Comparison of ENCODE assay signal across 13 cellular contexts in the genomic region with DNA sequence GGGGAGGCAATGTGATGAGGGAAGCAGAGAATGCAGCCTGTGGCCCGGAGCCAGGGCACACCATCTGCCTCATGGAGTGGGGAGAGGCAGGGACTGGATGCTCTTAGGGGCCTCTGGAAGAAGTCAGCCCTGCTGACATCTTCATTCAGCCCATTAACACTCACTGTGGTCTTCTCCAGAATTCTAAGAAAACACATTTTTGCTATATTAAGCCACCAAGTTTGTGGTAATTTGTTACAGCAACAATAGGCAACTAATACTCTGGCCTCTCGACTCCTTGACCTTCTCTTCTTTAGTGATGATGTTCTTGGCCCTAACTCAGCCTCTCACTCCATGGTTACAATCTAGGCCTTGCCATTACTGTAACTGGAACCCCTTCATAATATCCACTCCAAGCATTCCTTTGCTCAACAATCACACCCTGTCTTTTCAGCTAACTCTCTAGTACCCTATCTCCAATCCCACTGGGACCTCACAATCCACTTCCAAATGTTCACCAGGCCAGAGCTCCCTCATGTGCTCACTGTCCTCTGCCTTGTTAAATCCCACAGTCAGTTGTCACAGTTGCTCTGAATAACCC.
DNase-seq lines count a peak whose midpoint lies in the region; TF ChIP-seq lines count a peak whose summit lies in the region.
"Had no signal": no experiment of that assay in that cellular context is flagged by ENCODE, and none has a peak within 500 bp of the region (broad histone marks: within the 10 kb centered on the region; RNA-seq: fewer than 3 reads in every experiment).

No MANE protein-coding gene starts in this region.

- POLR2A ChIA-PET in BJ (lab: Charles Lee): no interaction called here

- no peak overlapping the region for H3K14ac ChIP-seq in neuronal stem cell (ENCODE audit: low read length)

- no peaks in the 10 kb centered on the region for H3K4me1 ChIP-seq in mesendoderm (ENCODE audit: control insufficient read depth, low read depth, low read length)
- peaks cover 0 to 2% of the 10 kb centered on the region in 2 donors for H3K4me1 ChIP-seq in neuronal stem cell (ENCODE audit: control insufficient read depth in 2 of 2, insufficient read depth in 1 of 2, low read depth in 1 of 2, low read length in 2 of 2)

- H2AFZ ChIP-seq in neuronal stem cell (ENCODE audit: low read length): no peak overlapping the region

- no peaks in the 10 kb centered on the region for H3K27me3 ChIP-seq in BJ (ENCODE audit: control insufficient read depth, insufficient read depth, low read length)
- no peaks in the 10 kb centered on the region for H3K27me3 ChIP-seq in mesendoderm (ENCODE audit: insufficient read depth, low read length, poor library complexity)
- no peaks in the 10 kb centered on the region for H3K27me3 ChIP-seq in neuronal stem cell (ENCODE audit: control insufficient read depth in 3 of 3, insufficient read depth in 3 of 3, low read depth in 1 of 3, low read length in 3 of 3)
- H3K27me3 ChIP-seq: vagina had no signal

- CTCF ChIA-PET in BJ (lab: Yijun Ruan, JAX): interaction anchor here (0.7 to 1.2 kb wide), 3 partner anchors 13 to 324 kb away, joined by 3 to 4 read pairs (median 3); no protein-coding TSS in a partner anchor

- no peaks in the 10 kb centered on the region for H3K79me2 ChIP-seq in mesendoderm (ENCODE audit: control insufficient read depth, insufficient read depth, low read length)

- H2BK5ac ChIP-seq in mesendoderm (ENCODE audit: low read length) (no peak overlapping the region), neuronal stem cell (ENCODE audit: low read length) (no peak overlapping the region)

- H4K8ac ChIP-seq in mesendoderm (ENCODE audit: low read depth, low read length) (no peak overlapping the region), neuronal stem cell (ENCODE audit: low read depth, low read length) (no peak overlapping the region)

- H3K4ac ChIP-seq in mesendoderm (ENCODE audit: low read depth, low read length): no peak overlapping the region
- H3K4ac ChIP-seq in neuronal stem cell (ENCODE audit: low read length): no peak overlapping the region

- H3K9me3 ChIP-seq in neuronal stem cell (replicated peaks in 1 of 2; ENCODE audit: control insufficient read depth in 2 of 2, insufficient read depth in 1 of 2, low read depth in 1 of 2, low read length in 2 of 2): no peaks in the 10 kb centered on the region
- H3K9me3 ChIP-seq: vagina had no signal

- TF ChIP-seq CTCF in BJ (IDR thresholded peaks at IDR 0.05; ENCODE audit: insufficient read depth, low read depth, low read length): 0 out of 2 replicates have a peak, but pooled peaks have one; percentile 18
- TF ChIP-seq CTCF in choroid plexus epithelial cell (conservative IDR thresholded peaks at IDR 0.05; ENCODE audit: low read depth, low read length): no peak

- H3K79me1 ChIP-seq in mesendoderm (ENCODE audit: low read length): no peaks in the 10 kb centered on the region
- H3K79me1 ChIP-seq in neuronal stem cell (ENCODE audit: low read depth, low read length): no peaks in the 10 kb centered on the region

- H2BK15ac ChIP-seq in mesendoderm (replicated peaks; ENCODE audit: low read depth): no peak overlapping the region
- no peak overlapping the region for H2BK15ac ChIP-seq in neuronal stem cell (ENCODE audit: low read length)

- no peak overlapping the region for H2BK120ac ChIP-seq in mesendoderm (ENCODE audit: low read depth, low read length)
- H2BK120ac ChIP-seq in neuronal stem cell (ENCODE audit: low read depth, low read length): no peak overlapping the region

- H3K18ac ChIP-seq in mesendoderm (ENCODE audit: low read length): no peak overlapping the region
- no peak overlapping the region for H3K18ac ChIP-seq in neuronal stem cell (ENCODE audit: low read length)

- H3K4me2 ChIP-seq in mesendoderm (ENCODE audit: low read length) (no peak overlapping the region), neuronal stem cell (ENCODE audit: insufficient read depth, low read length, poor library complexity, severe bottlenecking) (no peak overlapping the region)

- DNase-seq in BJ (ENCODE audit: low read depth): peak; percentile 95
- peak; percentile 23 for DNase-seq in NCI-H1694 (lab: John Stamatoyannopoulos, UW)
- peak; percentile 95 for DNase-seq in choroid plexus epithelial cell (ENCODE audit: low read depth)
- DNase-seq in mesendoderm: peak; percentile 42
- DNase-seq in NCI-H1417 treated with DMSO at 0.1 percent for 48 hours (lab: John Stamatoyannopoulos, UW): no peak
- no peak for DNase-seq in activated T-cell treated with anti-CD3 and anti-CD28 coated beads, Interleukin-2, amount 50 U/mL, for 48 hours
- no peak for DNase-seq in NK-92 treated with Interleukin-12 subunit alpha and Interleukin-12 subunit beta, amount 100 ng/mL, for 24 hours (lab: John Stamatoyannopoulos, UW)
- DNase-seq in neuronal stem cell (ENCODE audit: low spot score): no peak
- DNase-seq: activated naive CD8-positive, alpha-beta T cell treated with anti-CD3 and anti-CD28 coated beads for 36 hours; NCI-H2029 treated with DMSO at 0.1 percent for 48 hours; OCI-M1 had no signal

- H3K36me3 ChIP-seq in BJ (ENCODE audit: control insufficient read depth, insufficient read depth, low read length) (no peaks in the 10 kb centered on the region), mesendoderm (ENCODE audit: control insufficient read depth, insufficient read depth, low read length) (no peaks in the 10 kb centered on the region), neuronal stem cell (replicated peaks in 1 of 2; ENCODE audit: control insufficient read depth in 2 of 2, insufficient read depth in 2 of 2, low read length in 2 of 2) (no peaks in the 10 kb centered on the region)
- H3K36me3 ChIP-seq: vagina had no signal

- H4K5ac ChIP-seq in mesendoderm (ENCODE audit: low read length): no peak overlapping the region

- no peak overlapping the region for H3K56ac ChIP-seq in mesendoderm (ENCODE audit: low read length)

- H3K27ac ChIP-seq in mesendoderm (ENCODE audit: low read depth, low read length) (no peak overlapping the region), neuronal stem cell (replicated peaks; ENCODE audit: low read length) (no peak overlapping the region)
- H3K27ac ChIP-seq: vagina had no signal

- no peak overlapping the region for H2BK12ac ChIP-seq in neuronal stem cell (ENCODE audit: low read length)

- WGBS in mesendoderm (ENCODE audit: extremely low coverage, insufficient coverage, low lambda C conversion rate): no CpG with 5 or more reads among the region's 2 CpGs
- WGBS in neuronal stem cell (ENCODE audit: extremely low coverage in 2 of 2, insufficient read length in 2 of 2, insufficient replicate concordance in 1 of 2), 2 donors: no CpG with 5 or more reads among the region's 2 CpGs

- H4K91ac ChIP-seq in neuronal stem cell (ENCODE audit: low read depth, low read length, poor library complexity): no peak overlapping the region

- no peak overlapping the region for H3K9ac ChIP-seq in mesendoderm (ENCODE audit: low read length)
- no peak overlapping the region for H3K9ac ChIP-seq in neuronal stem cell (ENCODE audit: low read depth, low read length, poor library complexity)

- no peak overlapping the region for H3K4me3 ChIP-seq in BJ (ENCODE audit: low read depth, low read length)
- H3K4me3 ChIP-seq in choroid plexus epithelial cell (ENCODE audit: low read depth, low read length): no peak overlapping the region
- no peak overlapping the region for H3K4me3 ChIP-seq in mesendoderm (ENCODE audit: low read length)
- no peak overlapping the region for H3K4me3 ChIP-seq in neuronal stem cell (ENCODE audit: low read length in 2 of 2)
- H3K4me3 ChIP-seq: skin epidermis, vagina had no signal

- H2AK5ac ChIP-seq in mesendoderm (ENCODE audit: low read length): no peak overlapping the region
- no peak overlapping the region for H2AK5ac ChIP-seq in neuronal stem cell (ENCODE audit: low read depth, low read length)

- H3K23ac ChIP-seq in mesendoderm (ENCODE audit: low read length) (no peak overlapping the region), neuronal stem cell (ENCODE audit: low read depth, low read length, poor library complexity) (no peak overlapping the region)

Comparison
In these comparisons a context has a peak if more than half of its experiments do, and no peak if none do; other contexts are left out.
1. DNase-seq: peak in BJ (single experiment), NCI-H1694 (single experiment), choroid plexus epithelial cell (single experiment) and mesendoderm (single experiment); none in NCI-H1417 treated with DMSO at 0.1 percent for 48 hours (single experiment), activated T-cell treated with anti-CD3 and anti-CD28 coated beads, Interleukin-2, amount 50 U/mL, for 48 hours (0 of 2), NK-92 treated with Interleukin-12 subunit alpha and Interleukin-12 subunit beta, amount 100 ng/mL, for 24 hours (single experiment) and neuronal stem cell (single experiment).